Comparison of ENCODE assay signal across 11 cellular contexts in genomic region chr4:25500626-25501318, GRCh38.
A peak's percentile ranks its signal among the peaks of the same experiment; 100 is the strongest.
DNase-seq lines count a peak whose midpoint lies in the region; TF ChIP-seq lines count a peak whose summit lies in the region.
"Had no signal": no experiment of that assay in that cellular context is flagged by ENCODE, and none has a peak within 500 bp of the region (broad histone marks: within the 10 kb centered on the region; RNA-seq: fewer than 3 reads in every experiment).

No MANE protein-coding gene starts in this region.

- peaks cover 4% of the 10 kb centered on the region for H3K27me3 Mint-ChIP-seq in mesothelial cell of epicardium (ENCODE audit: low read depth)

- H3K27ac ChIP-seq in RWPE1, result no peak overlapping the region
- H3K27ac ChIP-seq: BLaER1 treated with 17β-estradiol and CSF1 and Interleukin-3, amounts not matched to agents 10 nM and 100 nM had no signal

- DNase-seq in NAMALWA (ENCODE audit: low spot score) (peak; percentile 11), NCI-H2171 (lab: John Stamatoyannopoulos, UW) (peak; percentile 36), SHP77 (lab: John Stamatoyannopoulos, UW) (peak; percentile 69 to 79), retina (peak; percentile 68), mesothelial cell of epicardium (ENCODE audit: low spot score in 2 of 2, unreplicated experiment in 2 of 2) (no peak), Kasumi-1 (lab: John Stamatoyannopoulos, UW) (no peak), RWPE1 (ENCODE audit: low spot score) (no peak), T-helper 2 cell (no peak)
- DNase-seq: aorta, GF-D8 had no signal

- no peak overlapping the region for H3K4me3 Mint-ChIP-seq in mesothelial cell of epicardium

- no peaks in the 10 kb centered on the region for H3K4me1 Mint-ChIP-seq in mesothelial cell of epicardium

- TF ChIP-seq CTCF in mesothelial cell of epicardium (IDR thresholded peaks at IDR 0.05; ENCODE audit: unreplicated experiment), result no peak
- no peak for TF ChIP-seq CTCF in RWPE1 (conservative IDR thresholded peaks at IDR 0.05; ENCODE audit: low read depth)

- H3K27ac Mint-ChIP-seq in mesothelial cell of epicardium, result no peak overlapping the region

- no peaks in the 10 kb centered on the region for H3K36me3 Mint-ChIP-seq in mesothelial cell of epicardium

- CTCF ChIA-PET in RWPE1 (lab: Yijun Ruan, JAX), result interaction anchor here (0.6 to 1.0 kb wide), 2 partner anchors 15 to 1066 kb away, joined by 3 to 4 read pairs; no protein-coding TSS in a partner anchor

- H3K9me3 Mint-ChIP-seq in mesothelial cell of epicardium, result no peaks in the 10 kb centered on the region

- POLR2A ChIA-PET in RWPE1 (lab: Yijun Ruan, JAX; ENCODE audit: low non-redundant PET), result no interaction called here

Comparison
In these comparisons a context has a peak if more than half of its experiments do, and no peak if none do; other contexts are left out.
1. DNase-seq: peak in NAMALWA (single experiment), NCI-H2171 (single experiment), SHP77 (2 of 2) and retina (single experiment); none in mesothelial cell of epicardium (0 of 2), Kasumi-1 (0 of 2), RWPE1 (single experiment) and T-helper 2 cell (0 of 5).